Comparison of ENCODE assay signal across 23 cellular contexts in genomic region chr2:85959826-85960225, GRCh38.
DNase-seq lines count a peak whose midpoint lies in the region; ATAC-seq, FAIRE-seq and TF ChIP-seq lines count a peak whose summit lies in the region.
"Had no signal": no experiment of that assay in that cellular context is flagged by ENCODE, and none has a peak within 500 bp of the region (broad histone marks: within the 10 kb centered on the region; RNA-seq: fewer than 3 reads in every experiment).

No MANE protein-coding gene starts in this region.

- peaks cover 43% of the 10 kb centered on the region for H3K4me1 ChIP-seq in A549
- H3K4me1 ChIP-seq: BE2C had no signal

- no peak overlapping the region for H3K27ac Mint-ChIP-seq in osteocyte (ENCODE audit: unreplicated experiment)
- H3K27ac Mint-ChIP-seq in stimulated activated effector memory CD8-positive, alpha-beta T cell treated with anti-CD3 and anti-CD28 coated beads, Interleukin-12 subunit alpha, Interleukin-12 subunit beta, amount 100 ng/mL, for 72 hours, result peak overlapping the region; percentile 23
- H3K27ac Mint-ChIP-seq: HFFc6 had no signal

- peaks cover 19% of the 10 kb centered on the region for H3K4me1 Mint-ChIP-seq in osteocyte (ENCODE audit: unreplicated experiment)
- H3K4me1 Mint-ChIP-seq in stimulated activated effector memory CD8-positive, alpha-beta T cell treated with anti-CD3 and anti-CD28 coated beads, Interleukin-12 subunit alpha, Interleukin-12 subunit beta, amount 100 ng/mL, for 72 hours, result peaks cover 23% of the 10 kb centered on the region

- no peak for DNase-seq in A549 (ENCODE audit: low read depth in 1 of 2, low spot score in 1 of 2)
- DNase-seq in cerebellar cortex (ENCODE audit: low spot score), result peak; percentile 60
- DNase-seq in osteocyte (ENCODE audit: extremely low spot score, unreplicated experiment), result peak; percentile 11
- DNase-seq in stimulated activated effector memory CD8-positive, alpha-beta T cell treated with anti-CD3 and anti-CD28 coated beads, Interleukin-12 subunit alpha, Interleukin-12 subunit beta, amount 100 ng/mL, for 72 hours (ENCODE audit: low spot score in 2 of 2), result no peak
- DNase-seq in stimulated activated naive CD4-positive, alpha-beta T cell treated with Interleukin-2 at 50 U/mL for 16 hours (lab: John Stamatoyannopoulos, UW), result no peak
- DNase-seq in stimulated activated CD4-positive, alpha-beta T cell treated with anti-CD3 and anti-CD28 coated beads, Interleukin-4, amount 100 ng/mL, for 1 hour, result no peak
- DNase-seq in NAMALWA (ENCODE audit: low spot score), result no peak
- DNase-seq: 8988T; BE2C; C1 segment of cervical spinal cord; Caco-2; CD4-positive, CD25-positive, alpha-beta regulatory T cell; GDM1; GOT3; H7; HFFc6; IMR-90 had no signal

- H3K27ac ChIP-seq in A549, result peak overlapping the region; percentile 42 to 75; a peak in 5 of 6 replicates

- no peaks in the 10 kb centered on the region for H3K9me3 Mint-ChIP-seq in osteocyte (ENCODE audit: unreplicated experiment)
- peaks cover under 1% of the 10 kb centered on the region for H3K9me3 Mint-ChIP-seq in stimulated activated effector memory CD8-positive, alpha-beta T cell treated with anti-CD3 and anti-CD28 coated beads, Interleukin-12 subunit alpha, Interleukin-12 subunit beta, amount 100 ng/mL, for 72 hours

- peaks cover 22% of the 10 kb centered on the region for H3K9me3 ChIP-seq in A549
- H3K9me3 ChIP-seq: BE2C had no signal

- H3K36me3 Mint-ChIP-seq in osteocyte (ENCODE audit: unreplicated experiment), result peaks cover under 1% of the 10 kb centered on the region
- no peaks in the 10 kb centered on the region for H3K36me3 Mint-ChIP-seq in stimulated activated effector memory CD8-positive, alpha-beta T cell treated with anti-CD3 and anti-CD28 coated beads, Interleukin-12 subunit alpha, Interleukin-12 subunit beta, amount 100 ng/mL, for 72 hours
- H3K36me3 Mint-ChIP-seq: CD4-positive, CD25-positive, alpha-beta regulatory T cell had no signal

- TF ChIP-seq CTCF in A549 (IDR thresholded peaks at IDR 0.05), result no peak
- no peak for TF ChIP-seq CTCF in osteocyte (IDR thresholded peaks at IDR 0.05)

- no peak overlapping the region for H3K4me3 ChIP-seq in A549

- TF ChIP-seq POLR2A in A549 (IDR thresholded peaks at IDR 0.05; ENCODE audit: low read length), result no peak

- no peak overlapping the region for H3K4me3 Mint-ChIP-seq in osteocyte (ENCODE audit: unreplicated experiment)
- no peak overlapping the region for H3K4me3 Mint-ChIP-seq in stimulated activated effector memory CD8-positive, alpha-beta T cell treated with anti-CD3 and anti-CD28 coated beads, Interleukin-12 subunit alpha, Interleukin-12 subunit beta, amount 100 ng/mL, for 72 hours
- H3K4me3 Mint-ChIP-seq: HFFc6 had no signal

- ATAC-seq in A549 (no peak), GM21526 (IDR thresholded peaks at IDR 0.05; ENCODE audit: low FRiP score, unreplicated experiment) (no peak)
- no peak for ATAC-seq in stimulated activated effector memory CD8-positive, alpha-beta T cell treated with anti-CD3 and anti-CD28 coated beads, Interleukin-12 subunit alpha, Interleukin-12 subunit beta, amount 100 ng/mL, for 72 hours
- ATAC-seq: HCT116 had no signal

- H3K4me2 ChIP-seq in A549, result no peak overlapping the region; the same call in 2 of the 3 replicates

- peaks cover 2% of the 10 kb centered on the region for H3K27me3 Mint-ChIP-seq in osteocyte (ENCODE audit: unreplicated experiment)
- H3K27me3 Mint-ChIP-seq: CD4-positive, CD25-positive, alpha-beta regulatory T cell had no signal

- no peak for FAIRE-seq in A549 (lab: Jason Lieb, UNC)
- FAIRE-seq: D721Med, GM12892, GM18507, HTR-8/SVneo had no signal

- TF ChIP-seq EP300 in A549 (IDR thresholded peaks at IDR 0.05), result no peak

- POLR2A ChIA-PET in A549 (lab: Yijun Ruan, JAX), result interaction anchor here (2.3 kb wide), 1 partner anchor 24 kb away, joined by 5 read pairs; no protein-coding TSS in a partner anchor

- no peak for TF ChIP-seq RAD21 in A549 (conservative IDR thresholded peaks at IDR 0.05 in 1 of 2, IDR thresholded peaks at IDR 0.05 in 1 of 2)

- CTCF ChIA-PET in A549 (lab: Yijun Ruan, JAX), result interaction anchor here (0.6 to 5.0 kb wide), 13 partner anchors 8 to 133 kb away, joined by 3 to 29 read pairs (median 6); partner anchors contain the start of gene ST3GAL5

- WGBS in A549 (ENCODE audit: missing lambda C conversion rate), result 74% methylated on average over 2 of the region's 2 CpGs

TF ChIP-seq in A549, 52 proteins besides CTCF, POLR2A, EP300 and RAD21:
- TF ChIP-seq RFX5 (IDR thresholded peaks at IDR 0.05) (no peak), POLR2AphosphoS2 (conservative IDR thresholded peaks at IDR 0.05; ENCODE audit: low read length) (no peak), ZNF302 (CRISPR knock-in tag; IDR thresholded peaks at IDR 0.05) (no peak)

Comparison
In these comparisons a context has a peak if more than half of its experiments do, and no peak if none do; other contexts are left out.
1. DNase-seq: peak in cerebellar cortex (single experiment) and osteocyte (single experiment); none in A549 (0 of 2), stimulated activated effector memory CD8-positive, alpha-beta T cell treated with anti-CD3 and anti-CD28 coated beads, Interleukin-12 subunit alpha, Interleukin-12 subunit beta, amount 100 ng/mL, for 72 hours (0 of 2), stimulated activated naive CD4-positive, alpha-beta T cell treated with Interleukin-2 at 50 U/mL for 16 hours (single experiment), stimulated activated CD4-positive, alpha-beta T cell treated with anti-CD3 and anti-CD28 coated beads, Interleukin-4, amount 100 ng/mL, for 1 hour (single experiment) and NAMALWA (single experiment).